Comparison of ENCODE assay signal across 22 cellular contexts in the genomic region with DNA sequence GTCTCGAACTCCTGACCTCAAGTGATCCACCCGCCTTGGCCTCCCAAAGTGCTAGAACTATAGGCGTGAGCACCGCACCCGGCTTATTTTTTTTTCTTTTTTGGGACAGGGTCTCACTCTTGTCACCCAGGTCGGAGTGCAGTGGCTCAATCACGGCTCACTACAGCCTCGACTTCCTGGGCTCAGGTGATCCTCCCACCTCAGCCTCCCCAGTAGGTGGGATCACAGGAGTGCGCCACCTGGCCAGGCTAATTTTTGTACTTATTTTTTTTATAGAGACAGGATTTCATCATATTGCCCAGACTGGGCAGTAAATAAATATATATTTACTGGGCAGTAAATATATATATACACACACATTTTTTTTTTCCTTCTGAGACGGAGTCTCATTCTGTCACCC. TPM values are rescaled to one million over a fixed set of nuclear protein-coding genes. Genes with fewer than 3 reads are reported as not detected.
DNase-seq lines count a peak whose midpoint lies in the region; ATAC-seq and FAIRE-seq lines count a peak whose summit lies in the region.
"Had no signal": no experiment of that assay in that cellular context is flagged by ENCODE, and none has a peak within 500 bp of the region (broad histone marks: within the 10 kb centered on the region; RNA-seq: fewer than 3 reads in every experiment).

No MANE protein-coding gene starts in this region.

- no peaks in the 10 kb centered on the region for H3K9me2 ChIP-seq in GM23248 (ENCODE audit: insufficient read depth)
- H3K9me2 ChIP-seq: SK-N-SH had no signal

- no peaks in the 10 kb centered on the region for H3F3A ChIP-seq in GM23248 (ENCODE audit: insufficient read depth)

- peaks cover 75% of the 10 kb centered on the region for H3K79me2 ChIP-seq in GM23248 (ENCODE audit: insufficient read depth)

- no peaks in the 10 kb centered on the region for H4K20me1 ChIP-seq in GM23248 (ENCODE audit: insufficient read depth)

- H3K4me1 Mint-ChIP-seq in stimulated activated naive CD8-positive, alpha-beta T cell treated with anti-CD3 and anti-CD28 coated beads, Interleukin-15, Interleukin-2, amounts not matched to agents 100 ng/mL and 50 ng/mL, for 24 hours (ENCODE audit: low read depth) = peaks cover 56% of the 10 kb centered on the region
- peaks cover 36% of the 10 kb centered on the region for H3K4me1 Mint-ChIP-seq in activated T-helper 1 cell treated with anti-CD3 and anti-CD28 coated beads, Interleukin-12 subunit alpha, Interleukin-12 subunit beta, Interleukin-2, Interleukin-4 antibody, amounts not matched to agents 30 ng/mL and 10 ng/mL and 1 ng/mL, durations not matched to agents 14 hours and 24 hours and 36 hours (ENCODE audit: low read depth)
- peaks cover 42 to 62% of the 10 kb centered on the region in 2 donors for H3K4me1 Mint-ChIP-seq in immature natural killer cell
- peaks cover 32% of the 10 kb centered on the region for H3K4me1 Mint-ChIP-seq in stimulated activated naive CD8-positive, alpha-beta T cell treated with anti-CD3 and anti-CD28 coated beads, Interleukin-15, amount 100 ng/mL, for 72 hours

- no peak overlapping the region for H3K4me2 ChIP-seq in GM23248 (ENCODE audit: unreplicated experiment)

- H3K4me3 ChIP-seq in GM23248 = no peak overlapping the region

- peaks cover 50% of the 10 kb centered on the region for H3K36me3 Mint-ChIP-seq in stimulated activated naive CD8-positive, alpha-beta T cell treated with anti-CD3 and anti-CD28 coated beads, Interleukin-15, Interleukin-2, amounts not matched to agents 100 ng/mL and 50 ng/mL, for 24 hours (ENCODE audit: low read depth)
- H3K36me3 Mint-ChIP-seq in activated T-helper 1 cell treated with anti-CD3 and anti-CD28 coated beads, Interleukin-12 subunit alpha, Interleukin-12 subunit beta, Interleukin-2, Interleukin-4 antibody, amounts not matched to agents 30 ng/mL and 10 ng/mL and 1 ng/mL, durations not matched to agents 14 hours and 24 hours and 36 hours (ENCODE audit: low read depth) = peaks cover 46% of the 10 kb centered on the region
- H3K36me3 Mint-ChIP-seq in immature natural killer cell = peaks cover 11 to 19% (median 12%) of the 10 kb centered on the region in 3 donors

- intact Hi-C loops in activated T-helper 1 cell treated with anti-CD3 and anti-CD28 coated beads, Interleukin-12 subunit alpha, Interleukin-12 subunit beta, Interleukin-2, Interleukin-4 antibody, amounts not matched to agents 30 ng/mL and 10 ng/mL and 1 ng/mL, durations not matched to agents 14 hours and 24 hours and 36 hours (cut with micrococcal nuclease) = loop anchor here (10.0 kb wide), 1 partner anchor 819 kb away; a partner anchor contains a TSS

- ATAC-seq in stimulated activated naive CD8-positive, alpha-beta T cell treated with anti-CD3 and anti-CD28 coated beads, Interleukin-15, Interleukin-2, amounts not matched to agents 100 U/mL and 50 U/mL, for 24 hours = no peak
- no peak for ATAC-seq in stimulated activated naive CD8-positive, alpha-beta T cell treated with anti-CD3 and anti-CD28 coated beads, Interleukin-15, amount 100 ng/mL, for 72 hours

- no peak overlapping the region for H3K9ac ChIP-seq in GM23248
- H3K9ac ChIP-seq: SK-N-SH had no signal

- no peaks in the 10 kb centered on the region for H3K9me3 Mint-ChIP-seq in stimulated activated naive CD8-positive, alpha-beta T cell treated with anti-CD3 and anti-CD28 coated beads, Interleukin-15, Interleukin-2, amounts not matched to agents 100 ng/mL and 50 ng/mL, for 24 hours
- H3K9me3 Mint-ChIP-seq in activated T-helper 1 cell treated with anti-CD3 and anti-CD28 coated beads, Interleukin-12 subunit alpha, Interleukin-12 subunit beta, Interleukin-2, Interleukin-4 antibody, amounts not matched to agents 30 ng/mL and 10 ng/mL and 1 ng/mL, durations not matched to agents 14 hours and 24 hours and 36 hours = no peaks in the 10 kb centered on the region
- no peaks in the 10 kb centered on the region for H3K9me3 Mint-ChIP-seq in immature natural killer cell
- H3K9me3 Mint-ChIP-seq in stimulated activated naive CD8-positive, alpha-beta T cell treated with anti-CD3 and anti-CD28 coated beads, Interleukin-15, amount 100 ng/mL, for 72 hours = no peaks in the 10 kb centered on the region
- H3K9me3 Mint-ChIP-seq: activated CD4-positive, alpha-beta memory T cell treated with anti-CD3 and anti-CD28 coated beads for 36 hours had no signal

- peaks cover 27% of the 10 kb centered on the region for H3K36me3 ChIP-seq in GM23248 (ENCODE audit: low read depth)

- peak overlapping the region; percentile 16 for H3K27ac Mint-ChIP-seq in stimulated activated naive CD8-positive, alpha-beta T cell treated with anti-CD3 and anti-CD28 coated beads, Interleukin-15, Interleukin-2, amounts not matched to agents 100 ng/mL and 50 ng/mL, for 24 hours
- no peak overlapping the region for H3K27ac Mint-ChIP-seq in activated T-helper 1 cell treated with anti-CD3 and anti-CD28 coated beads, Interleukin-12 subunit alpha, Interleukin-12 subunit beta, Interleukin-2, Interleukin-4 antibody, amounts not matched to agents 30 ng/mL and 10 ng/mL and 1 ng/mL, durations not matched to agents 14 hours and 24 hours and 36 hours
- H3K27ac Mint-ChIP-seq in immature natural killer cell = peak overlapping the region in 2 of 6 donors; percentile 35 to 73
- peak overlapping the region; percentile 13 to 78 for H3K27ac Mint-ChIP-seq in stimulated activated naive CD8-positive, alpha-beta T cell treated with anti-CD3 and anti-CD28 coated beads, Interleukin-15, amount 100 ng/mL, for 72 hours

- peaks cover 10% of the 10 kb centered on the region for H3K4me1 ChIP-seq in GM23248 (ENCODE audit: insufficient read depth)

- FAIRE-seq in RCC 7860 (lab: Jason Lieb, UNC) = no peak
- FAIRE-seq: GM19239, TTC549 had no signal

- no peaks in the 10 kb centered on the region for H3K27me3 ChIP-seq in GM23248 (replicated peaks; ENCODE audit: insufficient read depth)
- H3K27me3 ChIP-seq: tibial nerve had no signal

- 96 to 98% methylated on average over 10 of the region's 10 CpGs for WGBS in GM23248 (ENCODE audit: low coverage in 1 of 2, low lambda C conversion rate in 2 of 2, missing lambda C conversion rate in 2 of 2), 2 experiments

- H3K27me3 Mint-ChIP-seq in stimulated activated naive CD8-positive, alpha-beta T cell treated with anti-CD3 and anti-CD28 coated beads, Interleukin-15, Interleukin-2, amounts not matched to agents 100 ng/mL and 50 ng/mL, for 24 hours = no peaks in the 10 kb centered on the region
- H3K27me3 Mint-ChIP-seq in activated T-helper 1 cell treated with anti-CD3 and anti-CD28 coated beads, Interleukin-12 subunit alpha, Interleukin-12 subunit beta, Interleukin-2, Interleukin-4 antibody, amounts not matched to agents 30 ng/mL and 10 ng/mL and 1 ng/mL, durations not matched to agents 14 hours and 24 hours and 36 hours (ENCODE audit: insufficient read depth) = peaks cover 2% of the 10 kb centered on the region
- H3K27me3 Mint-ChIP-seq in immature natural killer cell (ENCODE audit: low read depth in 3 of 3) = peaks cover 2 to 15% (median 4%) of the 10 kb centered on the region in 3 donors
- H3K27me3 Mint-ChIP-seq in stimulated activated naive CD8-positive, alpha-beta T cell treated with anti-CD3 and anti-CD28 coated beads, Interleukin-15, amount 100 ng/mL, for 72 hours = no peaks in the 10 kb centered on the region
- H3K27me3 Mint-ChIP-seq: activated CD4-positive, alpha-beta memory T cell treated with anti-CD3 and anti-CD28 coated beads for 36 hours had no signal

- in situ Hi-C loops in GM23248 (cut with MboI) = no loop called here

- no peaks in the 10 kb centered on the region for H3K9me3 ChIP-seq in GM23248 (ENCODE audit: low read depth)
- H3K9me3 ChIP-seq: SK-N-SH, tibial nerve had no signal

- no peak overlapping the region for H3K27ac ChIP-seq in GM23248
- H3K27ac ChIP-seq: skin epidermis, tibial nerve had no signal

- peak overlapping the region; percentile 76 for H3K4me3 Mint-ChIP-seq in stimulated activated naive CD8-positive, alpha-beta T cell treated with anti-CD3 and anti-CD28 coated beads, Interleukin-15, Interleukin-2, amounts not matched to agents 100 ng/mL and 50 ng/mL, for 24 hours
- H3K4me3 Mint-ChIP-seq in activated T-helper 1 cell treated with anti-CD3 and anti-CD28 coated beads, Interleukin-12 subunit alpha, Interleukin-12 subunit beta, Interleukin-2, Interleukin-4 antibody, amounts not matched to agents 30 ng/mL and 10 ng/mL and 1 ng/mL, durations not matched to agents 14 hours and 24 hours and 36 hours = peak overlapping the region; percentile 43
- H3K4me3 Mint-ChIP-seq in immature natural killer cell = peak overlapping the region in 3 of 5 donors; percentile 21 to 77 (median 30)
- H3K4me3 Mint-ChIP-seq in stimulated activated naive CD8-positive, alpha-beta T cell treated with anti-CD3 and anti-CD28 coated beads, Interleukin-15, amount 100 ng/mL, for 72 hours = peak overlapping the region; percentile 69 to 92

- H2AFZ ChIP-seq in GM23248 = no peak overlapping the region

- no peak for DNase-seq in stimulated activated naive CD8-positive, alpha-beta T cell treated with anti-CD3 and anti-CD28 coated beads, Interleukin-15, Interleukin-2, amounts not matched to agents 100 U/mL and 50 U/mL, for 24 hours
- DNase-seq in activated T-helper 1 cell treated with anti-CD3 and anti-CD28 coated beads, Interleukin-12 subunit alpha, Interleukin-12 subunit beta, Interleukin-2, Interleukin-4 antibody, amounts not matched to agents 30 ng/mL and 10 ng/mL and 1 ng/mL, durations not matched to agents 14 hours and 24 hours and 36 hours (ENCODE audit: low spot score) = no peak
- DNase-seq in immature natural killer cell (no peak), cerebellar nuclear complex (lab: John Stamatoyannopoulos, UW) (no peak), RCC 7860 (ENCODE audit: low spot score) (no peak), GM23248 (no peak)
- DNase-seq in stimulated activated naive CD8-positive, alpha-beta T cell treated with anti-CD3 and anti-CD28 coated beads, Interleukin-15, amount 100 ng/mL, for 72 hours = no peak
- DNase-seq: activated CD4-positive, alpha-beta memory T cell treated with anti-CD3 and anti-CD28 coated beads for 36 hours; activated gamma-delta T cell treated with Interleukin-2 at 50 U/mL for 16 hours; effector CD4-positive, alpha-beta T cell; MV-4-11; NCI-H2081; NCI-H524 treated with DMSO at 0.1 percent for 48 hours; nucleus accumbens; OCI-M1; SK-N-SH; stimulated activated CD4-positive, alpha-beta T cell treated with anti-CD3 and anti-CD28 coated beads, Interleukin-4, amount 100 ng/mL, for 4 hours had no signal

RNA-seq across cellular contexts. Expression of a gene that starts 2.6 kb away (rescaled TPM):
- total RNA-seq in activated T-helper 1 cell treated with anti-CD3 and anti-CD28 coated beads, Interleukin-12 subunit alpha, Interleukin-12 subunit beta, Interleukin-2, Interleukin-4 antibody, amounts not matched to agents 30 ng/mL and 10 ng/mL and 1 ng/mL, durations not matched to agents 14 hours and 24 hours and 36 hours = 412 and 420 TPM in 2 replicates
- polyA plus RNA-seq in immature natural killer cell (100 to 1,000 TPM; 429 to 774 (median 468) TPM), GM23248 (2016; fragmentation: Nextera tagmentation; extraction: Ambion mirVana) (353 and 366 TPM in 2 replicates)
- total RNA-seq in GM23248 (2014; rRNA removed; shearing (Covaris generic)) = 562 and 618 TPM in 2 replicates

RNA-seq across cellular contexts. Expression of a gene that starts 8.7 kb away (rescaled TPM):
- 41.8 and 42.1 TPM in 2 replicates for total RNA-seq in activated T-helper 1 cell treated with anti-CD3 and anti-CD28 coated beads, Interleukin-12 subunit alpha, Interleukin-12 subunit beta, Interleukin-2, Interleukin-4 antibody, amounts not matched to agents 30 ng/mL and 10 ng/mL and 1 ng/mL, durations not matched to agents 14 hours and 24 hours and 36 hours
- 10 to 100 TPM; 33.3 to 54.1 (median 44.3) TPM for polyA plus RNA-seq in immature natural killer cell
- 24.2 and 31.9 TPM in 2 replicates for total RNA-seq in GM23248 (2014; rRNA removed; shearing (Covaris generic))
- polyA plus RNA-seq in GM23248 (2016; fragmentation: Nextera tagmentation; extraction: Ambion mirVana) = 33.6 and 36.9 TPM in 2 replicates

RNA-seq across cellular contexts. Expression of a gene that starts 23.5 kb away (rescaled TPM):
- total RNA-seq in activated T-helper 1 cell treated with anti-CD3 and anti-CD28 coated beads, Interleukin-12 subunit alpha, Interleukin-12 subunit beta, Interleukin-2, Interleukin-4 antibody, amounts not matched to agents 30 ng/mL and 10 ng/mL and 1 ng/mL, durations not matched to agents 14 hours and 24 hours and 36 hours = 19.2 and 23.6 TPM in 2 replicates
- polyA plus RNA-seq in immature natural killer cell = 10 to 100 TPM; 27.7 to 37.7 (median 31.6) TPM
- 2.8 and 3.8 TPM in 2 replicates for total RNA-seq in GM23248 (2014; rRNA removed; shearing (Covaris generic))
- 6.4 and 6.7 TPM in 2 replicates for polyA plus RNA-seq in GM23248 (2016; fragmentation: Nextera tagmentation; extraction: Ambion mirVana)

Comparison
In these comparisons a context has a peak if more than half of its experiments do, and no peak if none do; other contexts are left out.
1. H3K4me3 Mint-ChIP-seq: peak in every context shown above with its lines; median percentile 80 in stimulated activated naive CD8-positive, alpha-beta T cell treated with anti-CD3 and anti-CD28 coated beads, Interleukin-15, amount 100 ng/mL, for 72 hours; 76 in stimulated activated naive CD8-positive, alpha-beta T cell treated with anti-CD3 and anti-CD28 coated beads, Interleukin-15, Interleukin-2, amounts not matched to agents 100 ng/mL and 50 ng/mL, for 24 hours; 43 in activated T-helper 1 cell treated with anti-CD3 and anti-CD28 coated beads, Interleukin-12 subunit alpha, Interleukin-12 subunit beta, Interleukin-2, Interleukin-4 antibody, amounts not matched to agents 30 ng/mL and 10 ng/mL and 1 ng/mL, durations not matched to agents 14 hours and 24 hours and 36 hours; 30 in immature natural killer cell.